Comparison of ENCODE assay signal across 8 cellular contexts in the genomic region with DNA sequence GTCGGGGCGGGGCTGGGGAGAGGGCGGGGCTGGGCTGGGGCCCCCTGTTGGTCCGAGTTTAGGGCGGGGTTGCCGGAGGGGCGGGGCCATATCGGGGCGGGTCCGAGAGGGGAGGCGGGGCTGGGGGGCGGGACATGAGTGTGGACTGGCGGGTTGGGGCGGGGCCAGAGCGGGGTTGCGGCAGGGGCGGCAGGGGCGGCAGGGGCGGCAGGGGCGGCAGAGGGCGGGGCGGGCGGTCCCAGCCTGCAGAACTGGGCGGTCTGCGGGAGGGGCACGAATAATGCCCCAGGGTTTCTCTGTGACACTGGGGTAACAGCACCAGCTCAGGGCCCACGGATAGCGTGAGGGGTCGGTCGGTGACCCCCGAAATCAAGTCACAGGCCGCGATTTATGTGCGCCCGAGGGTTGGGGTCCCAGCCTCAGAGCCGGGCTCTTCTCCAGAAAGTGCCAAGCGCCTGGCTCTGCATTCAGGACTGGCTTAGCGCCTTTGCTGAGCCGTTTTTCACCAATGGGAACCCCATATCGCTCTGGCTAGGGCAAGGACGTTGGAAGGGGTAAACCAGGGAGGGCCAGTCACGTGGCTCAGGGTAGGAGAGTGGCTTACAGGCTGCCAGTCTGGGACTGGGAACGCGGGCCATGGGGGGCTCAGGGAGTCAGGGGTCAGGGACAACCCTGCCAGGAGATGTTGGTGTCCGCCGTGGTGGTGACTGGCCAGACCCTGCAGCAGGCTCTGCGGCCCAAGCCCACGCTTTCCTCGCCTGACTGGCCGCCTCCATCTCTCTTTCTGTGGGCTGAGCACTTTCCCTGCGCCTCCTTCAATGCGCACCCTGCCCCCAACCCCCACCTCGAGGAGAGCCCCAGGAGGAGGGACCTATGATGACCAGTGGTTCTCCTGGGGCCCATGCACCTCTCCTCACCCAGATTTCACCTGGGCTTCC. TPM values are rescaled to one million over a fixed set of nuclear protein-coding genes. Genes with fewer than 3 reads are reported as not detected.
DNase-seq lines count a peak whose midpoint lies in the region; ATAC-seq and TF ChIP-seq lines count a peak whose summit lies in the region.

No MANE protein-coding gene starts in this region.

- H3K4me1 ChIP-seq in SJCRH30 (0 out of 2 replicates have a peak, but pooled peaks cover 4% of the 10 kb centered on the region), heart right ventricle (peaks cover 10 to 36% (median 27%) of the 10 kb centered on the region in 9 donors)

- H3K4me3 ChIP-seq in AG04449 (ENCODE audit: low read depth, low read length) (peak overlapping the region; percentile 92), SJCRH30 (peak overlapping the region; percentile 85), heart right ventricle (peak overlapping the region; percentile 39 to 93 (median 86))

- peak overlapping the region; percentile 53; the same call in 1 of the 2 replicates for H3K27ac ChIP-seq in SJCRH30
- peak overlapping the region; percentile 17 to 99 (median 95) for H3K27ac ChIP-seq in heart right ventricle

- DNase-seq in AG04449 (ENCODE audit: low read depth, low spot score) (no peak), GM20000 (ENCODE audit: low spot score) (peak; percentile 100), SJCRH30 (peak; percentile 93 to 95), heart right ventricle (peak; percentile 92 to 96), progenitor cell of endocrine pancreas (ENCODE audit: low spot score, unreplicated experiment) (peak; percentile 78), type B pancreatic cell (ENCODE audit: extremely low spot score, unreplicated experiment) (peak; percentile 90)
- peak; percentile 89 for DNase-seq in activated naive CD8-positive, alpha-beta T cell treated with anti-CD3 and anti-CD28 coated beads, Interleukin-2, amount 50 U/mL, for 24 hours

- H3K36me3 Mint-ChIP-seq in activated naive CD8-positive, alpha-beta T cell treated with anti-CD3 and anti-CD28 coated beads, Interleukin-2, amount 50 U/mL, for 24 hours (ENCODE audit: low read depth): peaks cover 4% of the 10 kb centered on the region
- peaks cover 2% of the 10 kb centered on the region for H3K36me3 Mint-ChIP-seq in progenitor cell of endocrine pancreas (ENCODE audit: insufficient read depth)
- H3K36me3 Mint-ChIP-seq in type B pancreatic cell: no peaks in the 10 kb centered on the region

- peaks cover 3% of the 10 kb centered on the region for H3K27me3 Mint-ChIP-seq in activated naive CD8-positive, alpha-beta T cell treated with anti-CD3 and anti-CD28 coated beads, Interleukin-2, amount 50 U/mL, for 24 hours
- H3K27me3 Mint-ChIP-seq in progenitor cell of endocrine pancreas (no peaks in the 10 kb centered on the region), type B pancreatic cell (peaks cover 6% of the 10 kb centered on the region)

- no peaks in the 10 kb centered on the region for H3K27me3 ChIP-seq in SJCRH30
- H3K27me3 ChIP-seq in heart right ventricle: no peaks in the 10 kb centered on the region

- no peaks in the 10 kb centered on the region for H3K9me3 Mint-ChIP-seq in activated naive CD8-positive, alpha-beta T cell treated with anti-CD3 and anti-CD28 coated beads, Interleukin-2, amount 50 U/mL, for 24 hours
- H3K9me3 Mint-ChIP-seq in progenitor cell of endocrine pancreas (ENCODE audit: low read depth): no peaks in the 10 kb centered on the region
- H3K9me3 Mint-ChIP-seq in type B pancreatic cell: no peaks in the 10 kb centered on the region

- intact Hi-C loops in heart right ventricle (cut with DNase I): loop anchor here in 3 of 10 donors (2.0 to 5.0 kb wide), 3 partner anchors 45 to 49 kb away; a partner anchor contains a TSS

- peak overlapping the region; percentile 98 for H3K27ac Mint-ChIP-seq in activated naive CD8-positive, alpha-beta T cell treated with anti-CD3 and anti-CD28 coated beads, Interleukin-2, amount 50 U/mL, for 24 hours
- H3K27ac Mint-ChIP-seq in progenitor cell of endocrine pancreas (peak overlapping the region; percentile 100), type B pancreatic cell (peak overlapping the region; percentile 99)

- CTCF ChIA-PET in AG04449 (lab: Yijun Ruan, JAX): interaction anchor here (0.9 to 1.6 kb wide), 3 partner anchors 11 to 30 kb away, joined by 3 to 5 read pairs (median 3); no protein-coding TSS in a partner anchor

- 18 to 20% methylated on average over 42 to 53 of the region's 53 CpGs for whole genome bisulfite sequencing in heart right ventricle, 2 donors

- H3K36me3 ChIP-seq in SJCRH30 (no peaks in the 10 kb centered on the region), heart right ventricle (peaks cover 0 to 21% (median 0%) of the 10 kb centered on the region in 9 donors)

- POLR2A ChIA-PET in AG04449 (lab: Yijun Ruan, JAX): interaction anchor here (0.6 to 1.5 kb wide), 5 partner anchors 10 to 110 kb away, joined by 3 to 5 read pairs (median 4); a partner anchor contains a TSS

- H3K4me3 Mint-ChIP-seq in activated naive CD8-positive, alpha-beta T cell treated with anti-CD3 and anti-CD28 coated beads, Interleukin-2, amount 50 U/mL, for 24 hours: peak overlapping the region; percentile 87
- H3K4me3 Mint-ChIP-seq in progenitor cell of endocrine pancreas (ENCODE audit: low read depth): peak overlapping the region; percentile 89
- peak overlapping the region; percentile 93 for H3K4me3 Mint-ChIP-seq in type B pancreatic cell

- TF ChIP-seq CTCF in AG04449 (IDR thresholded peaks at IDR 0.05; ENCODE audit: insufficient read depth, low read length, missing control alignments): no peak
- TF ChIP-seq CTCF in GM20000 (IDR thresholded peaks at IDR 0.05; ENCODE audit: extremely low read depth, missing control alignments): no peak
- no peak for TF ChIP-seq CTCF in heart right ventricle (IDR thresholded peaks at IDR 0.05)
- no peak for TF ChIP-seq CTCF in progenitor cell of endocrine pancreas (IDR thresholded peaks at IDR 0.05; ENCODE audit: unreplicated experiment)
- no peak for TF ChIP-seq CTCF in type B pancreatic cell (conservative IDR thresholded peaks at IDR 0.05)

- H3K4me1 Mint-ChIP-seq in activated naive CD8-positive, alpha-beta T cell treated with anti-CD3 and anti-CD28 coated beads, Interleukin-2, amount 50 U/mL, for 24 hours: peaks cover 9% of the 10 kb centered on the region
- peaks cover 8% of the 10 kb centered on the region for H3K4me1 Mint-ChIP-seq in progenitor cell of endocrine pancreas (ENCODE audit: low read depth)
- H3K4me1 Mint-ChIP-seq in type B pancreatic cell (ENCODE audit: unreplicated experiment): peaks cover 5% of the 10 kb centered on the region

- H3K9me3 ChIP-seq in SJCRH30 (replicated peaks) (no peaks in the 10 kb centered on the region), heart right ventricle (no peaks in the 10 kb centered on the region)

- ATAC-seq in activated naive CD8-positive, alpha-beta T cell treated with anti-CD3 and anti-CD28 coated beads, Interleukin-2, amount 50 U/mL, for 24 hours: peak; percentile 41
- ATAC-seq in heart right ventricle (peak; percentile 73 to 89 (median 84)), HG02759 (IDR thresholded peaks at IDR 0.05; ENCODE audit: unreplicated experiment) (no peak)

RNA-seq across cellular contexts. Expression of a gene that starts 1.2 kb away (rescaled TPM):
- total RNA-seq in SJCRH30 (2014; rRNA removed; shearing (Covaris generic)): 60.9 and 72.6 TPM in 2 replicates
- total RNA-seq in heart right ventricle (10 to 100 TPM; 34.5 to 75.9 (median 43.8) TPM), progenitor cell of endocrine pancreas (59.3 and 64.0 TPM in 2 replicates), type B pancreatic cell (ENCODE audit: low replicate concordance) (74.4 and 77.0 TPM in 2 replicates)
- 100 to 1,000 TPM; 123 to 237 TPM for polyA plus RNA-seq in heart right ventricle

RNA-seq across cellular contexts. Expression of a gene that starts 4.3 kb away (rescaled TPM):
- 3.3 and 4.6 TPM in 2 replicates for total RNA-seq in SJCRH30 (2014; rRNA removed; shearing (Covaris generic))
- total RNA-seq in heart right ventricle (100 to 1,000 TPM in 4 of 10 donors, 10 to 100 TPM in 6; 68.8 to 152 (median 87.8) TPM), progenitor cell of endocrine pancreas (26.3 and 31.4 TPM in 2 replicates), type B pancreatic cell (ENCODE audit: low replicate concordance) (36.8 and 39.1 TPM in 2 replicates)
- polyA plus RNA-seq in heart right ventricle: 100 to 1,000 TPM; 163 to 474 TPM

RNA-seq across cellular contexts. Expression of a gene that starts 6.6 kb away (rescaled TPM):
- total RNA-seq in SJCRH30 (2014; rRNA removed; shearing (Covaris generic)): 0.04 and 0.05 TPM in 2 replicates
- under 1 TPM; 0.11 to 0.80 (median 0.27) TPM for total RNA-seq in heart right ventricle
- polyA plus RNA-seq in heart right ventricle: under 1 TPM; 0.61 to 0.95 TPM
- 37.2 and 42.8 TPM in 2 replicates for total RNA-seq in progenitor cell of endocrine pancreas
- total RNA-seq in type B pancreatic cell (ENCODE audit: low replicate concordance): 0.71 and 9.0 TPM in 2 replicates

RNA-seq across cellular contexts. Expression of a gene that starts 11.8 kb away (rescaled TPM):
- 10.5 and 18.3 TPM in 2 replicates for total RNA-seq in SJCRH30 (2014; rRNA removed; shearing (Covaris generic))
- total RNA-seq in heart right ventricle (10 to 100 TPM in 4 of 10 donors, 1 to 10 TPM in 6; 7.6 to 13.7 (median 9.9) TPM), progenitor cell of endocrine pancreas (109 and 117 TPM in 2 replicates), type B pancreatic cell (ENCODE audit: low replicate concordance) (75.8 and 102 TPM in 2 replicates)
- 10 to 100 TPM in 1 of 2 donors, 1 to 10 TPM in 1; 7.1 to 23.8 TPM for polyA plus RNA-seq in heart right ventricle

RNA-seq across cellular contexts. Expression of a gene that starts 30.6 kb away (rescaled TPM):
- 41.0 and 66.2 TPM in 2 replicates for total RNA-seq in SJCRH30 (2014; rRNA removed; shearing (Covaris generic))
- total RNA-seq in heart right ventricle (100 to 1,000 TPM in 3 of 10 donors, 10 to 100 TPM in 7; 66.8 to 118 (median 89.2) TPM), progenitor cell of endocrine pancreas (153 and 167 TPM in 2 replicates), type B pancreatic cell (ENCODE audit: low replicate concordance) (146 and 163 TPM in 2 replicates)
- 100 to 1,000 TPM; 101 to 261 TPM for polyA plus RNA-seq in heart right ventricle
